Comparison of ENCODE assay signal across 31 cellular contexts in genomic region chr3:30003741-30004140, GRCh38.
"Had no signal": no experiment of that assay in that cellular context is flagged by ENCODE, and none has a peak within 500 bp of the region (broad histone marks: within the 10 kb centered on the region; RNA-seq: fewer than 3 reads in every experiment).

No MANE protein-coding gene starts in this region.

- ATAC-seq: activated CD4-positive, alpha-beta T cell treated with anti-CD3 and anti-CD28 coated beads for 36 hours; activated naive CD4-positive, alpha-beta T cell treated with anti-CD3 and anti-CD28 coated beads, Interleukin-2, amount 50 U/mL, for 72 hours; activated T-cell treated with anti-CD3 and anti-CD28 coated beads, Interleukin-2, amount 50 U/mL, for 72 hours; esophagus mucosa; gastroesophageal sphincter; heart right ventricle; T-helper 17 cell had no signal

- H3K9me3 ChIP-seq: gastroesophageal sphincter had no signal

- FAIRE-seq: astrocyte, bronchial epithelial cell had no signal

- H3K27ac ChIP-seq: brain microvascular endothelial cell, coronary artery, dorsolateral prefrontal cortex, gastroesophageal sphincter had no signal

- H3K4me3 ChIP-seq: coronary artery, dorsolateral prefrontal cortex, gastroesophageal sphincter, heart right ventricle had no signal

- H3K27me3 ChIP-seq: brain microvascular endothelial cell, dorsolateral prefrontal cortex, gastroesophageal sphincter, heart right ventricle had no signal

- DNase-seq: activated CD4-positive, alpha-beta memory T cell treated with anti-CD3 and anti-CD28 coated beads, Interleukin-2, amount 10 ng/mL, durations not matched to agents 7 days and 5 days; activated CD4-positive, alpha-beta T cell treated with anti-CD3 and anti-CD28 coated beads for 36 hours; activated CD4-positive, alpha-beta T cell treated with anti-CD3 and anti-CD28 coated beads, Interleukin-2, amount 10 ng/mL, durations not matched to agents 24 days and 14 days; activated CD4-positive, alpha-beta T cell treated with anti-CD3 and anti-CD28 coated beads, Interleukin-2, amount 50 U/mL, for 4 hours; activated CD4-positive, CD25-positive, alpha-beta regulatory T cell; activated CD4-positive, CD25-positive, alpha-beta regulatory T cell treated with anti-CD3 and anti-CD28 coated beads, Interleukin-2, amount 50 U/mL, for 72 hours; activated CD8-positive, alpha-beta memory T cell treated with anti-CD3 and anti-CD28 coated beads, Interleukin-2, amount 50 U/mL, for 48 hours; activated gamma-delta T cell; activated naive CD4-positive, alpha-beta T cell; activated naive CD4-positive, alpha-beta T cell treated with anti-CD3 and anti-CD28 coated beads, Interleukin-2, amount 10 ng/mL, durations not matched to agents 7 days and 5 days; activated naive CD8-positive, alpha-beta T cell treated with anti-CD3 and anti-CD28 coated beads, Interleukin-2, amount 10 ng/mL, durations not matched to agents 7 days and 5 days; activated T-cell treated with anti-CD3 and anti-CD28 coated beads for 4 hours; activated T-cell treated with anti-CD3 and anti-CD28 coated beads, Interleukin-2, amount 50 U/mL, for 24 hours; activated T-cell treated with anti-CD3 and anti-CD28 coated beads, Interleukin-2, amount 50 U/mL, for 72 hours; amniotic stem cell; anterior cingulate cortex; brain microvascular endothelial cell; dorsolateral prefrontal cortex; effector memory CD4-positive, alpha-beta T cell; endodermal cell; foreskin melanocyte; heart right ventricle; T-helper 1 cell; T-helper 17 cell; T1000 had no signal

- H3K36me3 ChIP-seq: brain microvascular endothelial cell, gastroesophageal sphincter had no signal
